In genomic region chr20:62900052-62900691, GRCh38 we compare ENCODE assay signal across 8 cellular contexts.
A peak's percentile ranks its signal among the peaks of the same experiment; 100 is the strongest.
DNase-seq lines count a peak whose midpoint lies in the region; ATAC-seq, FAIRE-seq and TF ChIP-seq lines count a peak whose summit lies in the region.

No MANE protein-coding gene starts in this region.

- no peak for TF ChIP-seq POLR2A in erythroblast (IDR thresholded peaks at IDR 0.05; ENCODE audit: low read length)

- peak overlapping the region; percentile 64 for H3K27ac ChIP-seq in C4-2B
- peak overlapping the region; percentile 78 for H3K27ac ChIP-seq in OCI-LY3 (ENCODE audit: low read length)
- H3K27ac ChIP-seq in muscle layer of duodenum (ENCODE audit: low read length): peak overlapping the region; percentile 36

- FAIRE-seq in HTR-8/SVneo (lab: Jason Lieb, UNC): peak; percentile 94

- DNase-seq in HTR-8/SVneo (ENCODE audit: insufficient read length, low spot score) (peak; percentile 98), activated T-cell treated with anti-CD3 and anti-CD28 coated beads for 48 hours (ENCODE audit: low read depth) (peak; percentile 68), erythroblast (lab: John Stamatoyannopoulos, UW) (peak; percentile 66 to 73)
- DNase-seq in stimulated activated CD8-positive, alpha-beta memory T cell treated with anti-CD3 and anti-CD28 coated beads, Interleukin-7, amount 100 ng/mL, for 24 hours (ENCODE audit: low read depth): peak; percentile 47

- peaks cover 14% of the 10 kb centered on the region for H3K79me2 ChIP-seq in OCI-LY3 (ENCODE audit: low read length)

- peaks cover 33% of the 10 kb centered on the region for H3K4me1 ChIP-seq in OCI-LY3 (ENCODE audit: low read length)
- H3K4me1 ChIP-seq in muscle layer of duodenum (ENCODE audit: control insufficient read depth in 1 of 2, insufficient read depth in 2 of 2, low read length in 2 of 2): peaks cover 5 to 14% of the 10 kb centered on the region in 2 donors

- peak overlapping the region; percentile 84 for H3K4me2 ChIP-seq in OCI-LY3 (ENCODE audit: low read length)

- H3K4me3 ChIP-seq in OCI-LY3 (ENCODE audit: low read length): peak overlapping the region; percentile 64
- H3K4me3 ChIP-seq in muscle layer of duodenum (ENCODE audit: low read depth in 1 of 2, low read length in 2 of 2): peak overlapping the region in 1 of 2 donors; percentile 15

- no peak overlapping the region for H2AFZ ChIP-seq in OCI-LY3 (ENCODE audit: low read depth, low read length)

- no peaks in the 10 kb centered on the region for H3K9me3 ChIP-seq in OCI-LY3 (ENCODE audit: insufficient read depth, low read length)
- no peaks in the 10 kb centered on the region for H3K9me3 ChIP-seq in muscle layer of duodenum (ENCODE audit: control insufficient read depth in 1 of 2, low read length in 2 of 2)

- ATAC-seq in GM19438 (IDR thresholded peaks at IDR 0.05; ENCODE audit: low read depth, unreplicated experiment): peak; percentile 67

- H4K20me1 ChIP-seq in OCI-LY3 (ENCODE audit: insufficient read depth, low read length): no peaks in the 10 kb centered on the region

- H3K27me3 ChIP-seq in OCI-LY3 (ENCODE audit: low read depth, low read length) (no peaks in the 10 kb centered on the region), muscle layer of duodenum (ENCODE audit: low read depth, low read length) (no peaks in the 10 kb centered on the region)

- TF ChIP-seq CTCF in C4-2B (conservative IDR thresholded peaks at IDR 0.05): peak; percentile 96
- TF ChIP-seq CTCF in OCI-LY3 (IDR thresholded peaks at IDR 0.05; ENCODE audit: low read depth, low read length): peak; percentile 61

- H3K36me3 ChIP-seq in OCI-LY3 (replicated peaks; ENCODE audit: low read depth, low read length): peaks cover 47% of the 10 kb centered on the region
- H3K36me3 ChIP-seq in muscle layer of duodenum (ENCODE audit: control insufficient read depth in 1 of 2, insufficient read depth in 2 of 2, low read length in 2 of 2): peaks cover 32 to 37% of the 10 kb centered on the region in 2 donors

- H3K9ac ChIP-seq in OCI-LY3 (ENCODE audit: low read length): peak overlapping the region; percentile 40

Comparison
In these comparisons a context has a peak if more than half of its experiments do, and no peak if none do; other contexts are left out.
1. DNase-seq: peak in every context shown above with its lines; median percentile 98 in HTR-8/SVneo; 70 in erythroblast; 68 in activated T-cell treated with anti-CD3 and anti-CD28 coated beads for 48 hours; 47 in stimulated activated CD8-positive, alpha-beta memory T cell treated with anti-CD3 and anti-CD28 coated beads, Interleukin-7, amount 100 ng/mL, for 24 hours.